ENCODE assay signal across 10 cellular contexts in the genomic region with DNA sequence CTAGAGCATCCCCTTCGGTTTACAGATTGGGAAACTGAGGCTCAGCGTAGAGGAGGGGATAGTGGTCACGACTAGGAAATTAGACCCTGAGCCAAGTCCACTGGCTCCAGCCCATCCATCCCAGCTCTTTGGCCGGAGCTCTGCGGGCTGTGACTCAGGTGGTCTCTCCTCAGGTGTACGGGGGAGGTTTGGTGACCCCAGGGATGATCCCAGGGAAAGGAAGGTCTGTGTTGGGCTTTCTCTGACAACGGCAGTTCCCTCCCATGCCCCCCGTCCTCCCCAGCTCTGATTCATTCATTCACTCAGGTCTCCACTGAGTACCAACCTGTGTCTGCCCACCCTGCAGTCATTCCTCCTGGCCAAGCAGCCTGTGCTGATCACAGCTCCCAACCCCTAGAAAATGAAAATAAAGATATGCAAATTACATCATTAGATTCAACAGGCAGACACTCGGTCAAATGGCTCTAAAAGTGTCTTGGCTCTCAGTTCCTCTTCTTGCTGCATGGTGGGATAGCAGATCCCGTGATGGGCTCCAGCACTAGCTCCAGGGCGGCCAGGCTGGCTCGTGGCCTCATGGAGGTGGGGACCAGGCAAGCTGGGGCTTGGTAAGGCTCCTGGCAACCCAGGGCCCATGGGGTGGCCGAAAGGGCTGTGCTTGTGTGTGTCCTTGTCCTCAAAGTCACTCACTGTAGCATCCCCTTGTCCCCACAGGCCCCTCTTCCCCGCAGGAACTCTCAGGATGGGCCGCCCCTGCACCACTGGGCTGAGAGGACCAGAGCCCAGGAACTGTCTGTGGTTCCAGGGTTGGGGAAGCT. TPM values are rescaled to one million over a fixed set of nuclear protein-coding genes. Genes with fewer than 3 reads are reported as not detected.
DNase-seq lines count a peak whose midpoint lies in the region; ATAC-seq and TF ChIP-seq lines count a peak whose summit lies in the region.
"Had no signal": no experiment of that assay in that cellular context is flagged by ENCODE, and none has a peak within 500 bp of the region (broad histone marks: within the 10 kb centered on the region; RNA-seq: fewer than 3 reads in every experiment).

No MANE protein-coding gene starts in this region.

- H3K36me3 Mint-ChIP-seq in stimulated activated memory B cell treated with anti-CD40 and anti-IgM and Interleukin-4, amounts not matched to agents 10 μg/mL and 1 μg/mL and 100 μg/mL, for 72 hours: no peaks in the 10 kb centered on the region

- H3K27ac ChIP-seq in uterus: no peak overlapping the region
- H3K27ac ChIP-seq: heart left ventricle had no signal

- ATAC-seq in GM19043 (IDR thresholded peaks at IDR 0.05; ENCODE audit: low read depth, unreplicated experiment) (peak; percentile 43), HG02678 (IDR thresholded peaks at IDR 0.05; ENCODE audit: unreplicated experiment) (peak; percentile 65), HG03565 (IDR thresholded peaks at IDR 0.05; ENCODE audit: unreplicated experiment) (peak; percentile 62)
- ATAC-seq in stimulated activated memory B cell treated with anti-CD40 and anti-IgM and Interleukin-4, amounts not matched to agents 10 μg/mL and 1 μg/mL and 100 μg/mL, for 72 hours: peak; percentile 82

- intact Hi-C loops in uterus (cut with DNase I; ENCODE audit: low total_unique reads): no loop called here

- H3K4me3 ChIP-seq in uterus: no peak overlapping the region
- H3K4me3 ChIP-seq: heart left ventricle had no signal

- peak overlapping the region; percentile 59 for H3K4me3 Mint-ChIP-seq in stimulated activated memory B cell treated with anti-CD40 and anti-IgM and Interleukin-4, amounts not matched to agents 10 μg/mL and 1 μg/mL and 100 μg/mL, for 72 hours
- H3K4me3 Mint-ChIP-seq: stimulated activated naive CD8-positive, alpha-beta T cell treated with anti-CD3 and anti-CD28 coated beads, Interleukin-15, amount 100 ng/mL, for 72 hours had no signal

- peak overlapping the region; percentile 73 for H3K27ac Mint-ChIP-seq in stimulated activated memory B cell treated with anti-CD40 and anti-IgM and Interleukin-4, amounts not matched to agents 10 μg/mL and 1 μg/mL and 100 μg/mL, for 72 hours
- H3K27ac Mint-ChIP-seq: activated T-helper 2 cell treated with anti-CD3 and anti-CD28 coated beads, Interferon-gamma antibody, Interleukin-2, Interleukin-4, amounts not matched to agents 10 μg/mL and 5 μg/mL and 100 μg/mL, durations not matched to agents 14 hours and 24 hours and 36 hours had no signal

- H3K9me3 ChIP-seq in uterus: no peaks in the 10 kb centered on the region
- H3K9me3 ChIP-seq: heart left ventricle had no signal

- no peaks in the 10 kb centered on the region for H3K36me3 ChIP-seq in uterus
- H3K36me3 ChIP-seq: heart left ventricle had no signal

- no peaks in the 10 kb centered on the region for H3K27me3 ChIP-seq in uterus

- peaks cover 14% of the 10 kb centered on the region for H3K27me3 Mint-ChIP-seq in stimulated activated memory B cell treated with anti-CD40 and anti-IgM and Interleukin-4, amounts not matched to agents 10 μg/mL and 1 μg/mL and 100 μg/mL, for 72 hours

- no peak for TF ChIP-seq POLR2A in uterus (IDR thresholded peaks at IDR 0.05)

- DNase-seq in OCI-M1 (lab: John Stamatoyannopoulos, UW) (no peak), uterus (no peak), superior temporal gyrus (ENCODE audit: extremely low spot score) (no peak)
- DNase-seq: heart left ventricle; stimulated activated naive CD8-positive, alpha-beta T cell treated with anti-CD3 and anti-CD28 coated beads, Interleukin-15, amount 100 ng/mL, for 72 hours had no signal

- no peaks in the 10 kb centered on the region for H3K4me1 ChIP-seq in uterus

- peaks cover 3% of the 10 kb centered on the region for H3K9me3 Mint-ChIP-seq in stimulated activated memory B cell treated with anti-CD40 and anti-IgM and Interleukin-4, amounts not matched to agents 10 μg/mL and 1 μg/mL and 100 μg/mL, for 72 hours
- H3K9me3 Mint-ChIP-seq: activated T-helper 2 cell treated with anti-CD3 and anti-CD28 coated beads, Interferon-gamma antibody, Interleukin-2, Interleukin-4, amounts not matched to agents 10 μg/mL and 5 μg/mL and 100 μg/mL, durations not matched to agents 14 hours and 24 hours and 36 hours; stimulated activated naive CD8-positive, alpha-beta T cell treated with anti-CD3 and anti-CD28 coated beads, Interleukin-15, amount 100 ng/mL, for 72 hours had no signal

- peaks cover 27% of the 10 kb centered on the region for H3K4me1 Mint-ChIP-seq in stimulated activated memory B cell treated with anti-CD40 and anti-IgM and Interleukin-4, amounts not matched to agents 10 μg/mL and 1 μg/mL and 100 μg/mL, for 72 hours

- no peak for TF ChIP-seq CTCF in uterus (IDR thresholded peaks at IDR 0.05)

RNA-seq across cellular contexts. Expression of a gene that starts 37.8 kb away (rescaled TPM):
- not detected for total RNA-seq in uterus
- total RNA-seq: activated T-helper 2 cell treated with anti-CD3 and anti-CD28 coated beads, Interferon-gamma antibody, Interleukin-2, Interleukin-4, amounts not matched to agents 10 μg/mL and 5 μg/mL and 100 μg/mL, durations not matched to agents 14 hours and 24 hours and 36 hours had no signal

RNA-seq across cellular contexts. Expression of a gene that starts 51.9 kb away (rescaled TPM):
- 10 to 100 TPM in 3 of 4 donors, 1 to 10 TPM in 1; 9.4 to 18.9 (median 16.3) TPM for total RNA-seq in uterus
